ENCODE assay signal across 27 cellular contexts in the genomic region with DNA sequence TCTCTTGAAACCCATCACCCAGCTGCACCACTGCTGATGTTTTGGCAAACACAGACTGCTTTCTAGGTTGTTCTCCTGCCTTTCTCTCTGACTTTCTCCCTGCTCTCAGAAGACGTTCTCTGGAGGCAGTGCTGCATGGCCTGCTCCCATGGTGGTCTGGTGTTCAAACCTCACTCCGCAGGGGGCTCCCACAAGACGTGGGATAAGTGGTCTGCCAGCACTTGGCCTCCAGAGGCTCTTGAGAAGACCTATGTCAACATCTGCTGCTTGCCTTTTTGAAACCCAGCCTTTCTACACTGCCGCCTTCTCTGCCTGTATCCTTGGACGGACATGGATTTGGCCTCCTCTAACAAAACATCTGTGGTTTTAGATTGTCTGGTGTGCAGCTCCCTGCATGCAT. TPM values are rescaled to one million over a fixed set of nuclear protein-coding genes. Genes with fewer than 3 reads are reported as not detected.
DNase-seq lines count a peak whose midpoint lies in the region; ATAC-seq and TF ChIP-seq lines count a peak whose summit lies in the region.
"Had no signal": no experiment of that assay in that cellular context is flagged by ENCODE, and none has a peak within 500 bp of the region (broad histone marks: within the 10 kb centered on the region; RNA-seq: fewer than 3 reads in every experiment).

No MANE protein-coding gene starts in this region.

- H3K9me2 ChIP-seq in OCI-LY7 (ENCODE audit: insufficient read depth, low read length): no peaks in the 10 kb centered on the region

- peaks cover 20% of the 10 kb centered on the region for H3K36me3 ChIP-seq in OCI-LY7 (ENCODE audit: insufficient read depth, low read length)

- intact Hi-C loops in Right ventricle myocardium inferior (cut with DNase I) (no loop called here), cardiac septum (cut with DNase I) (no loop called here), OCI-LY7 (cut with micrococcal nuclease; ENCODE audit: unreplicated experiment) (no loop called here)

- DNase-seq in Right ventricle myocardium inferior (ENCODE audit: missing footprints) (peak; percentile 11), cardiac septum (ENCODE audit: low spot score) (no peak), HFFc6 (no peak), OCI-LY7 (ENCODE audit: low spot score) (no peak)
- DNase-seq in naive thymus-derived CD8-positive, alpha-beta T cell: no peak
- DNase-seq: activated CD4-positive, alpha-beta T cell treated with anti-CD3 and anti-CD28 coated beads, Interleukin-2, amount 50 U/mL, for 1 hour; activated CD8-positive, alpha-beta memory T cell treated with anti-CD3 and anti-CD28 coated beads, Interleukin-2, amount 50 U/mL, for 48 hours; activated gamma-delta T cell treated with Interleukin-2 at 50 U/mL for 16 hours; caudate nucleus; CD4-positive, alpha-beta memory T cell; DMS153; GDM1; left ventricle myocardium inferior; naive B cell; NCI-H1105 treated with DMSO at 0.1 percent for 48 hours; NCI-H2107; NCI-H510A treated with DMSO at 0.1 percent for 48 hours; Peyer's patch; SJCRH30; spleen; stimulated activated CD4-positive, alpha-beta T cell treated with anti-CD3 and anti-CD28 coated beads, Interleukin-4, amount 100 ng/mL, for 24 hours; stimulated activated naive CD4-positive, alpha-beta T cell; T-cell had no signal

- H2AFZ ChIP-seq in OCI-LY7 (ENCODE audit: low read length): no peak overlapping the region

- H3K4me1 ChIP-seq in OCI-LY7 (ENCODE audit: insufficient read depth, low read length, poor library complexity, severe bottlenecking): no peaks in the 10 kb centered on the region
- H3K4me1 ChIP-seq: left ventricle myocardium inferior, Peyer's patch, SJCRH30 had no signal

- TF ChIP-seq CTCF in VCaP (conservative IDR thresholded peaks at IDR 0.05): no peak
- no peak for TF ChIP-seq CTCF in HFFc6 (IDR thresholded peaks at IDR 0.05)
- no peak for TF ChIP-seq CTCF in OCI-LY7 (conservative IDR thresholded peaks at IDR 0.05; ENCODE audit: low read length)

- POLR2A ChIA-PET in naive thymus-derived CD8-positive, alpha-beta T cell (lab: Charles Lee): interaction anchor here (1.1 to 1.8 kb wide), 3 partner anchors 11 to 15 kb away, joined by 4 to 8 read pairs (median 7); no protein-coding TSS in a partner anchor
- POLR2A ChIA-PET in OCI-LY7 (lab: Charles Lee): no interaction called here

- H3K27me3 Mint-ChIP-seq in naive thymus-derived CD8-positive, alpha-beta T cell: no peaks in the 10 kb centered on the region
- no peaks in the 10 kb centered on the region; the same call in 1 of the 2 replicates for H3K27me3 Mint-ChIP-seq in HFFc6 (ENCODE audit: insufficient read depth)
- H3K27me3 Mint-ChIP-seq: CD4-positive, alpha-beta memory T cell; dendritic cell treated with granulocyte-macrophage colony-stimulating factor and Interleukin-4, amounts not matched to agents 40 ng/mL and 50 ng/mL, for 4 days; naive B cell; T-cell had no signal

- H3K36me3 Mint-ChIP-seq in naive thymus-derived CD8-positive, alpha-beta T cell: peaks cover 3 to 72% (median 43%) of the 10 kb centered on the region in 3 donors
- H3K36me3 Mint-ChIP-seq in HFFc6 (ENCODE audit: low read depth): peaks cover 28% of the 10 kb centered on the region

- ATAC-seq in Right ventricle myocardium inferior (no peak), GM21717 (IDR thresholded peaks at IDR 0.05; ENCODE audit: unreplicated experiment) (no peak)
- ATAC-seq in naive thymus-derived CD8-positive, alpha-beta T cell: no peak
- ATAC-seq: T-cell had no signal

- no peak overlapping the region for H3K4me2 ChIP-seq in OCI-LY7 (ENCODE audit: low read length)

- H3K79me2 ChIP-seq in OCI-LY7 (ENCODE audit: insufficient read depth, low read depth, low read length): no peaks in the 10 kb centered on the region

- H3K4me1 Mint-ChIP-seq in naive thymus-derived CD8-positive, alpha-beta T cell: peaks cover 22 to 88% (median 47%) of the 10 kb centered on the region in 4 donors
- H3K4me1 Mint-ChIP-seq in HFFc6 (ENCODE audit: low read depth): no peaks in the 10 kb centered on the region

- H3K27ac Mint-ChIP-seq in naive thymus-derived CD8-positive, alpha-beta T cell: peak overlapping the region in 8 of 10 donors; percentile 17 to 89 (median 60)
- no peak overlapping the region for H3K27ac Mint-ChIP-seq in HFFc6
- H3K27ac Mint-ChIP-seq: dendritic cell treated with granulocyte-macrophage colony-stimulating factor and Interleukin-4, amounts not matched to agents 40 ng/mL and 50 ng/mL, for 4 days had no signal

- H3K9me3 ChIP-seq in OCI-LY7 (ENCODE audit: low read length): no peaks in the 10 kb centered on the region
- H3K9me3 ChIP-seq: left ventricle myocardium inferior, Peyer's patch, SJCRH30, spleen, tibial nerve had no signal

- H4K20me1 ChIP-seq in OCI-LY7 (ENCODE audit: insufficient read depth, low read length): no peaks in the 10 kb centered on the region

- H3K9me3 Mint-ChIP-seq in naive thymus-derived CD8-positive, alpha-beta T cell: no peaks in the 10 kb centered on the region
- no peaks in the 10 kb centered on the region for H3K9me3 Mint-ChIP-seq in HFFc6
- H3K9me3 Mint-ChIP-seq: CD4-positive, alpha-beta memory T cell; dendritic cell treated with granulocyte-macrophage colony-stimulating factor and Interleukin-4, amounts not matched to agents 40 ng/mL and 50 ng/mL, for 4 days; naive B cell; T-cell had no signal

- CTCF ChIA-PET in OCI-LY7 (lab: Charles Lee; ENCODE audit: unreplicated experiment): no interaction called here

- H3K4me3 ChIP-seq in OCI-LY7 (ENCODE audit: low read depth, low read length, poor library complexity, severe bottlenecking): no peak overlapping the region
- H3K4me3 ChIP-seq: left ventricle myocardium inferior, Peyer's patch, SJCRH30, spleen, tibial nerve had no signal

- no TSS peak for BruUV-seq in OCI-LY7 (replicated peaks; lab: Mats Ljungman, UMichigan)

- H3K4me3 Mint-ChIP-seq in naive thymus-derived CD8-positive, alpha-beta T cell: peak overlapping the region in 1 of 10 donors; percentile 57
- H3K4me3 Mint-ChIP-seq in HFFc6: no peak overlapping the region
- H3K4me3 Mint-ChIP-seq: CD4-positive, alpha-beta memory T cell; dendritic cell treated with granulocyte-macrophage colony-stimulating factor and Interleukin-4, amounts not matched to agents 40 ng/mL and 50 ng/mL, for 4 days; naive B cell; T-cell had no signal

- H3K27ac ChIP-seq in VCaP: peak overlapping the region; percentile 55
- H3K27ac ChIP-seq in OCI-LY7 (ENCODE audit: low read depth, low read length, poor library complexity, severe bottlenecking): no peak overlapping the region
- H3K27ac ChIP-seq: left ventricle myocardium inferior, Peyer's patch, SJCRH30, tibial nerve had no signal

RNA-seq across cellular contexts. Expression of a gene that starts 16.6 kb away (rescaled TPM):
- total RNA-seq in Right ventricle myocardium inferior (14.0 TPM), cardiac septum (16.0 TPM), OCI-LY7 (2022) (24.1 and 26.1 TPM in 2 replicates)
- 100 to 1,000 TPM; 117 to 124 TPM for total RNA-seq in naive thymus-derived CD8-positive, alpha-beta T cell
- polyA plus RNA-seq in naive thymus-derived CD8-positive, alpha-beta T cell: 10 to 100 TPM; 37.1 to 76.4 (median 49.4) TPM
- 10 to 100 TPM; 24.1 to 35.4 (median 26.2) TPM for total RNA-seq in HFFc6 (2021; fragmentation: NEBNext Ultra II Directional; extraction: Animal tissue kit (Norgen Biotek cat#: 25700))
- 14.4 and 15.5 TPM in 2 replicates for total RNA-seq in OCI-LY7 (2014; rRNA removed; shearing (Covaris generic))

RNA-seq across cellular contexts. Expression of a gene that starts 16.7 kb away (rescaled TPM):
- total RNA-seq in Right ventricle myocardium inferior: 32.0 TPM
- total RNA-seq in cardiac septum: 30.7 TPM
- total RNA-seq in naive thymus-derived CD8-positive, alpha-beta T cell: 100 to 1,000 TPM in 1 of 2 experiments, 10 to 100 TPM in 1; 98.7 to 104 TPM
- 100 to 1,000 TPM; 191 to 242 (median 222) TPM for polyA plus RNA-seq in naive thymus-derived CD8-positive, alpha-beta T cell
- 10 to 100 TPM; 42.8 to 52.7 (median 48.5) TPM for total RNA-seq in HFFc6 (2021; fragmentation: NEBNext Ultra II Directional; extraction: Animal tissue kit (Norgen Biotek cat#: 25700))
- total RNA-seq in OCI-LY7 (2014; rRNA removed; shearing (Covaris generic)): 49.4 and 57.6 TPM in 2 replicates
- total RNA-seq in OCI-LY7 (2022): 60.6 and 62.4 TPM in 2 replicates

RNA-seq across cellular contexts. Expression of a gene that starts 27.9 kb away (rescaled TPM):
- total RNA-seq in Right ventricle myocardium inferior (12.2 TPM), cardiac septum (14.0 TPM), OCI-LY7 (2022) (37.0 and 37.4 TPM in 2 replicates)
- total RNA-seq in naive thymus-derived CD8-positive, alpha-beta T cell: 10 to 100 TPM; 33.4 to 34.3 TPM
- 10 to 100 TPM; 42.6 to 55.0 (median 47.1) TPM for polyA plus RNA-seq in naive thymus-derived CD8-positive, alpha-beta T cell
- 10 to 100 TPM; 59.1 to 70.5 (median 67.1) TPM for total RNA-seq in HFFc6 (2021; fragmentation: NEBNext Ultra II Directional; extraction: Animal tissue kit (Norgen Biotek cat#: 25700))
- total RNA-seq in OCI-LY7 (2014; rRNA removed; shearing (Covaris generic)): 32.7 and 34.9 TPM in 2 replicates

RNA-seq across cellular contexts. Expression of a gene that starts 48.8 kb away (rescaled TPM):
- total RNA-seq in Right ventricle myocardium inferior (10.5 TPM), cardiac septum (10.1 TPM), OCI-LY7 (2022) (14.9 and 18.4 TPM in 2 replicates)
- total RNA-seq in naive thymus-derived CD8-positive, alpha-beta T cell: 10 to 100 TPM; 27.1 to 27.8 TPM
- 10 to 100 TPM; 12.3 to 20.2 (median 13.3) TPM for polyA plus RNA-seq in naive thymus-derived CD8-positive, alpha-beta T cell
- total RNA-seq in HFFc6 (2021; fragmentation: NEBNext Ultra II Directional; extraction: Animal tissue kit (Norgen Biotek cat#: 25700)): 10 to 100 TPM; 31.6 to 43.1 (median 36.1) TPM
- 12.0 and 13.3 TPM in 2 replicates for total RNA-seq in OCI-LY7 (2014; rRNA removed; shearing (Covaris generic))
